In the genomic region with DNA sequence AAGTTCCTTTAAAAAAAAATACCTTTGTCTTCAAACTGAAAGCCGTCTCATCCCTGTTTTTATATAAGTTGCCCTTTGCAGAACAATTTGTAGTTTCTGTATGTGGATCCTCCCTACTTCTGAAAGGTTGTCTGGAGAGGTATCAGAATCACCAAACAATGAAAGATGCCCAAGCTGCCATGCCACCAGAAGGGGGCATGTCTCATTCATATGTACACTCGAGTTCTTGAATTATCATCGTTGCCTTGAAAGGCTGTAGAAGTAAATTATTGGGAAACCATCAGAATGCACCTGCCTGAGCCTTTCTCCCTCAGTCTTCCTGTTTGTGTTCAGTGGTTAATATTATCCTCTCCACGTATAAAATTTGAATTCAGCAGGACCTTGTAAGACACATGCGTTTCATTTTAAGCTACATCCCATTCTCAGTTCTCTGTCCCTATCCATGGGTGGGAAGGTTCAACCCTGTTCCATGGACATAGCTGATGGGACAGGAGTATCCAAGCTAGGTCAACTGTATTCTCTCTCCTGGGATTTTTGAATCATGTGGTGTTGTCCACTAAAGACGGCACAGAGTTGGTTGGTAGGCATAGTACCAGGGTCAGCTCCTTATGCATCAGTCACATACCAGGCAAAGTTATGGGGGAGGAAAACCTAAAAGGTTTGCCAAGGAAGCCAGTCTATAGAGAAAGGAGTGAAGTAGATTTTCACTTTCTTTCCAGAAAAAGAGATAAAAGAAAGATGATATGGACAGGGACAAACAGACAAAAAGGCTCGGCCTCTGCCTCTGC, we compare ENCODE assay signal across 12 cellular contexts. TPM values are rescaled to one million over a fixed set of nuclear protein-coding genes. Genes with fewer than 3 reads are reported as not detected.
A peak's percentile ranks its signal among the peaks of the same experiment; 100 is the strongest.
DNase-seq lines count a peak whose midpoint lies in the region; ATAC-seq and TF ChIP-seq lines count a peak whose summit lies in the region.
"Had no signal": no experiment of that assay in that cellular context is flagged by ENCODE, and none has a peak within 500 bp of the region (broad histone marks: within the 10 kb centered on the region; RNA-seq: fewer than 3 reads in every experiment).

No MANE protein-coding gene starts in this region.

- no peak overlapping the region for H2AFZ ChIP-seq in OCI-LY1 (ENCODE audit: low read length)

- no peaks in the 10 kb centered on the region for H3K27me3 ChIP-seq in BLaER1
- no peaks in the 10 kb centered on the region for H3K27me3 ChIP-seq in OCI-LY1 (ENCODE audit: insufficient read depth, low read length)
- H3K27me3 ChIP-seq: uterus had no signal

- no peak overlapping the region for H3K27ac ChIP-seq in BLaER1
- peak overlapping the region; percentile 52 for H3K27ac ChIP-seq in OCI-LY1 (ENCODE audit: low read depth, low read length, poor library complexity, severe bottlenecking)
- H3K27ac ChIP-seq: prostate gland, uterus had no signal

- H3K9me2 ChIP-seq in OCI-LY1 (ENCODE audit: low read depth, low read length): no peaks in the 10 kb centered on the region

- H3K4me2 ChIP-seq in BLaER1 (peak overlapping the region; percentile 33), OCI-LY1 (ENCODE audit: low read length) (peak overlapping the region; percentile 17; the same call in 1 of the 2 replicates)

- no peak overlapping the region for H3K4me3 ChIP-seq in BLaER1
- no peak overlapping the region for H3K4me3 ChIP-seq in OCI-LY1 (ENCODE audit: low read depth, low read length, poor library complexity, severe bottlenecking)
- no peak overlapping the region for H3K4me3 ChIP-seq in epithelial cell of esophagus (ENCODE audit: low read length)
- H3K4me3 ChIP-seq: prostate gland, uterus had no signal

- ATAC-seq in GM21528 (IDR thresholded peaks at IDR 0.05; ENCODE audit: low FRiP score, unreplicated experiment): no peak

- no peaks in the 10 kb centered on the region for H3F3A ChIP-seq in OCI-LY1 (ENCODE audit: insufficient read depth, low read length)

- peaks cover 29% of the 10 kb centered on the region for H3K36me3 ChIP-seq in BLaER1
- peaks cover 8% of the 10 kb centered on the region; the same call in 1 of the 2 replicates for H3K36me3 ChIP-seq in OCI-LY1 (ENCODE audit: insufficient read depth, low read length)
- H3K36me3 ChIP-seq: prostate gland, uterus had no signal

- peaks cover 94% of the 10 kb centered on the region for H3K79me2 ChIP-seq in OCI-LY1 (ENCODE audit: insufficient read depth, low read length)

- in situ Hi-C loops in G401 (cut with HindIII; ENCODE audit: low sequenced_read_pairs): no loop called here

- H3K9ac ChIP-seq in BLaER1 (no peak overlapping the region), OCI-LY1 (ENCODE audit: low read length) (no peak overlapping the region; the same call in 1 of the 2 replicates)

- H3K9me3 ChIP-seq in BLaER1 (peaks cover 9% of the 10 kb centered on the region), OCI-LY1 (ENCODE audit: low read length) (no peaks in the 10 kb centered on the region)
- H3K9me3 ChIP-seq: prostate gland, uterus had no signal

- H3K4me1 ChIP-seq in BLaER1: peaks cover 35% of the 10 kb centered on the region
- peaks cover 57% of the 10 kb centered on the region for H3K4me1 ChIP-seq in OCI-LY1 (ENCODE audit: insufficient read depth, low read length, severe bottlenecking)
- H3K4me1 ChIP-seq: prostate gland, uterus had no signal

- H4K20me1 ChIP-seq in BLaER1: peaks cover 100% of the 10 kb centered on the region
- no peaks in the 10 kb centered on the region for H4K20me1 ChIP-seq in OCI-LY1 (ENCODE audit: insufficient read depth, low read length)

- peak; percentile 63 for DNase-seq in G401 (ENCODE audit: low spot score)
- no peak for DNase-seq in epithelial cell of esophagus (ENCODE audit: low read depth)
- DNase-seq in superior temporal gyrus (ENCODE audit: extremely low spot score): no peak
- no peak for DNase-seq in C1 segment of cervical spinal cord (lab: John Stamatoyannopoulos, UW)
- DNase-seq in NCI-H1417 (lab: John Stamatoyannopoulos, UW): no peak
- DNase-seq: activated CD8-positive, alpha-beta memory T cell treated with anti-CD3 and anti-CD28 coated beads, Interleukin-2, amount 50 U/mL, for 4 hours; NCI-H226; uterus had no signal

- peak; percentile 80 for TF ChIP-seq CTCF in OCI-LY1 (IDR thresholded peaks at IDR 0.05; ENCODE audit: low read length)
- peak; percentile 16 for TF ChIP-seq CTCF in epithelial cell of esophagus (IDR thresholded peaks at IDR 0.05; ENCODE audit: insufficient read depth, low read depth, low read length, missing control alignments)

RNA-seq across cellular contexts. Expression of gene GALNT7, which starts 24.0 kb away (rescaled TPM):
- total RNA-seq in G401 (2014; rRNA removed; shearing (Covaris generic)): 12.4 and 22.1 TPM in 2 replicates
